ENCODE assay signal across 25 cellular contexts in genomic region chr4:162715401-162715800, GRCh38.
"Had no signal": no experiment of that assay in that cellular context is flagged by ENCODE, and none has a peak within 500 bp of the region (broad histone marks: within the 10 kb centered on the region; RNA-seq: fewer than 3 reads in every experiment).

No MANE protein-coding gene starts in this region.

- H3K4me3 Mint-ChIP-seq: dendritic cell treated with granulocyte-macrophage colony-stimulating factor and Interleukin-4, amounts not matched to agents 40 ng/mL and 50 ng/mL, for 4 days; effector memory CD8-positive, alpha-beta T cell; endodermal cell had no signal

- DNase-seq: colonic mucosa; cortex of kidney; dermis blood vessel endothelial cell; dorsolateral prefrontal cortex; effector CD4-positive, alpha-beta T cell; effector CD8-positive, alpha-beta T cell; effector memory CD4-positive, alpha-beta T cell; effector memory CD8-positive, alpha-beta T cell; endodermal cell; erythroblast; esophagus squamous epithelium; foreskin fibroblast; foreskin keratinocyte; foreskin melanocyte; gastrocnemius medialis; glutamatergic neuron; head of caudate nucleus; heart left ventricle; heart right ventricle had no signal

- H3K27me3 ChIP-seq: colonic mucosa, dorsolateral prefrontal cortex, esophagus muscularis mucosa, esophagus squamous epithelium, foreskin keratinocyte, gastrocnemius medialis, gastroesophageal sphincter, heart left ventricle, heart right ventricle had no signal

- ATAC-seq: effector memory CD8-positive, alpha-beta T cell; esophagus mucosa; foreskin keratinocyte; gastrocnemius medialis; gastroesophageal sphincter; heart left ventricle; heart right ventricle had no signal

- H3K27me3 Mint-ChIP-seq: dendritic cell treated with granulocyte-macrophage colony-stimulating factor and Interleukin-4, amounts not matched to agents 40 ng/mL and 50 ng/mL, for 4 days; effector memory CD8-positive, alpha-beta T cell had no signal

- H3K4me3 ChIP-seq: colonic mucosa, coronary artery, dorsolateral prefrontal cortex, esophagus muscularis mucosa, esophagus squamous epithelium, gastrocnemius medialis, gastroesophageal sphincter, heart left ventricle, heart right ventricle had no signal

- H3K36me3 ChIP-seq: colonic mucosa, esophagus muscularis mucosa, esophagus squamous epithelium, gastrocnemius medialis, gastroesophageal sphincter, heart left ventricle, heart right ventricle had no signal

- H3K4me1 ChIP-seq: colonic mucosa, esophagus muscularis mucosa, esophagus squamous epithelium, foreskin keratinocyte, gastrocnemius medialis, gastroesophageal sphincter, heart left ventricle, heart right ventricle had no signal

- H3K9me3 ChIP-seq: colonic mucosa, esophagus muscularis mucosa, esophagus squamous epithelium, gastrocnemius medialis, gastroesophageal sphincter had no signal

- H3K27ac ChIP-seq: colonic mucosa, coronary artery, dorsolateral prefrontal cortex, epithelial cell of prostate, esophagus muscularis mucosa, esophagus squamous epithelium, foreskin keratinocyte, gastrocnemius medialis, gastroesophageal sphincter, heart left ventricle, heart right ventricle had no signal

- H3K27ac Mint-ChIP-seq: dendritic cell treated with granulocyte-macrophage colony-stimulating factor and Interleukin-4, amounts not matched to agents 40 ng/mL and 50 ng/mL, for 4 days; effector memory CD8-positive, alpha-beta T cell; endodermal cell had no signal
